ENCODE assay signal across 28 cellular contexts in genomic region chr20:22495172-22495571, GRCh38.
"Had no signal": no experiment of that assay in that cellular context is flagged by ENCODE, and none has a peak within 500 bp of the region (broad histone marks: within the 10 kb centered on the region; RNA-seq: fewer than 3 reads in every experiment).

No MANE protein-coding gene starts in this region.

- FAIRE-seq: TTC549 had no signal

- DNase-seq: activated CD4-positive, alpha-beta T cell treated with anti-CD3 and anti-CD28 coated beads for 36 hours; activated CD4-positive, alpha-beta T cell treated with anti-CD3 and anti-CD28 coated beads, Interleukin-2, amount 10 ng/mL, durations not matched to agents 7 days and 5 days; activated CD4-positive, alpha-beta T cell treated with anti-CD3 and anti-CD28 coated beads, Interleukin-2, amount 50 U/mL, for 48 hours; activated CD8-positive, alpha-beta T cell treated with anti-CD3 and anti-CD28 coated beads, Interleukin-2, amount 10 ng/mL, durations not matched to agents 7 days and 5 days; activated gamma-delta T cell treated with Interleukin-2 at 50 U/mL for 16 hours; activated naive CD4-positive, alpha-beta T cell treated with anti-CD3 and anti-CD28 coated beads for 36 hours; activated T-cell treated with anti-CD3 and anti-CD28 coated beads, Interleukin-2, amount 50 U/mL, for 4 hours; adrenal gland; NCI-H1092 treated with DMSO at 0.1 percent for 48 hours; NCI-H1694; NCI-H1930; NCI-H2081 treated with DMSO at 0.1 percent for 48 hours; NCI-H2171; NCI-H446 treated with DMSO at 0.1 percent for 48 hours; NCI-H524; Peyer's patch; RPMI8226; SHP77 treated with DMSO at 0.1 percent for 48 hours; SK-N-SH had no signal

- H3K9ac ChIP-seq: SK-N-SH had no signal

- H3K4me3 ChIP-seq: adrenal gland, Peyer's patch, SJSA1 had no signal

- H3K4me2 ChIP-seq: SK-N-SH had no signal

- H3K27ac ChIP-seq: adrenal gland, Peyer's patch, SJSA1 had no signal

- H3K36me3 Mint-ChIP-seq: brain had no signal

- H3K9me3 Mint-ChIP-seq: activated CD4-positive, alpha-beta T cell treated with anti-CD3 and anti-CD28 coated beads, Interleukin-2, amount 10 ng/mL, durations not matched to agents 7 days and 5 days; T-helper 2 cell treated with Interferon-gamma antibody and Interleukin-4, amounts not matched to agents 5 μg/mL and 100 μg/mL, for 36 hours had no signal

- H3K27ac Mint-ChIP-seq: activated CD4-positive, alpha-beta T cell treated with anti-CD3 and anti-CD28 coated beads for 36 hours; activated CD4-positive, alpha-beta T cell treated with anti-CD3 and anti-CD28 coated beads, Interleukin-2, amount 10 ng/mL, durations not matched to agents 7 days and 5 days; activated CD8-positive, alpha-beta T cell treated with anti-CD3 and anti-CD28 coated beads, Interleukin-2, amount 10 ng/mL, durations not matched to agents 7 days and 5 days; activated naive CD4-positive, alpha-beta T cell treated with anti-CD3 and anti-CD28 coated beads for 36 hours; activated naive CD4-positive, alpha-beta T cell treated with anti-CD3 and anti-CD28 coated beads, Interleukin-2, amount 50 U/mL, for 72 hours; activated T-helper 1 cell treated with anti-CD3 and anti-CD28 coated beads, Interleukin-12 subunit alpha, Interleukin-12 subunit beta, Interleukin-2, Interleukin-4 antibody, amounts not matched to agents 30 ng/mL and 10 ng/mL and 1 ng/mL, durations not matched to agents 14 hours and 24 hours and 36 hours; brain; T-helper 1 cell treated with Interleukin-12 subunit alpha and Interleukin-12 subunit beta and Interleukin-4 antibody, amounts not matched to agents 30 μg/mL and 1 μg/mL, for 36 hours; T-helper 2 cell treated with Interferon-gamma antibody and Interleukin-4, amounts not matched to agents 5 μg/mL and 100 μg/mL, for 36 hours had no signal

- ATAC-seq: activated CD4-positive, alpha-beta T cell treated with anti-CD3 and anti-CD28 coated beads for 36 hours; activated CD4-positive, CD25-positive, alpha-beta regulatory T cell treated with anti-CD3 and anti-CD28 coated beads, Interleukin-2, amount 50 U/mL, for 24 hours; activated CD8-positive, alpha-beta T cell treated with anti-CD3 and anti-CD28 coated beads, Interleukin-2, amount 10 ng/mL, durations not matched to agents 7 days and 5 days; activated naive CD4-positive, alpha-beta T cell treated with anti-CD3 and anti-CD28 coated beads, Interleukin-2, amount 50 U/mL, for 72 hours; activated T-cell treated with anti-CD3 and anti-CD28 coated beads, Interleukin-2, amount 50 U/mL, for 4 hours had no signal

- H3K4me3 Mint-ChIP-seq: activated CD4-positive, alpha-beta T cell treated with anti-CD3 and anti-CD28 coated beads for 36 hours; activated CD4-positive, alpha-beta T cell treated with anti-CD3 and anti-CD28 coated beads, Interleukin-2, amount 10 ng/mL, durations not matched to agents 7 days and 5 days; activated CD8-positive, alpha-beta T cell treated with anti-CD3 and anti-CD28 coated beads, Interleukin-2, amount 10 ng/mL, durations not matched to agents 7 days and 5 days; activated naive CD4-positive, alpha-beta T cell treated with anti-CD3 and anti-CD28 coated beads for 36 hours; activated T-cell treated with anti-CD3 and anti-CD28 coated beads, Interleukin-2, amount 50 U/mL, for 4 hours; activated T-helper 1 cell treated with anti-CD3 and anti-CD28 coated beads, Interleukin-12 subunit alpha, Interleukin-12 subunit beta, Interleukin-2, Interleukin-4 antibody, amounts not matched to agents 30 ng/mL and 10 ng/mL and 1 ng/mL, durations not matched to agents 14 hours and 24 hours and 36 hours; brain; central memory CD8-positive, alpha-beta T cell; T-helper 1 cell treated with Interleukin-12 subunit alpha and Interleukin-12 subunit beta and Interleukin-4 antibody, amounts not matched to agents 30 μg/mL and 1 μg/mL, for 36 hours; T-helper 2 cell treated with Interferon-gamma antibody and Interleukin-4, amounts not matched to agents 5 μg/mL and 100 μg/mL, for 36 hours had no signal

- H3K4me1 ChIP-seq: adrenal gland had no signal

- H3K36me3 ChIP-seq: adrenal gland, Peyer's patch, SJSA1 had no signal

- H3K9me3 ChIP-seq: adrenal gland, Peyer's patch, SJSA1, SK-N-SH had no signal

- H3K27me3 ChIP-seq: Peyer's patch, SJSA1 had no signal

- H3K27me3 Mint-ChIP-seq: activated CD4-positive, alpha-beta T cell treated with anti-CD3 and anti-CD28 coated beads for 36 hours; activated CD4-positive, alpha-beta T cell treated with anti-CD3 and anti-CD28 coated beads, Interleukin-2, amount 10 ng/mL, durations not matched to agents 7 days and 5 days; central memory CD8-positive, alpha-beta T cell had no signal

- H3K4me1 Mint-ChIP-seq: activated CD4-positive, alpha-beta T cell treated with anti-CD3 and anti-CD28 coated beads for 36 hours; activated CD4-positive, alpha-beta T cell treated with anti-CD3 and anti-CD28 coated beads, Interleukin-2, amount 10 ng/mL, durations not matched to agents 7 days and 5 days; central memory CD8-positive, alpha-beta T cell had no signal
